In genomic region chr20:3728876-3729275, GRCh38 we compare ENCODE assay signal across 20 cellular contexts. TPM values are rescaled to one million over a fixed set of nuclear protein-coding genes. Genes with fewer than 3 reads are reported as not detected.
"Had no signal": no experiment of that assay in that cellular context is flagged by ENCODE, and none has a peak within 500 bp of the region (broad histone marks: within the 10 kb centered on the region; RNA-seq: fewer than 3 reads in every experiment).

No MANE protein-coding gene starts in this region.

- H3K36me3 ChIP-seq: ascending aorta, gastrocnemius medialis, prostate gland, right lobe of liver had no signal

- H3K4me2 ChIP-seq: hepatocyte had no signal

- H3K27ac ChIP-seq: ascending aorta, hepatocyte, prostate gland, right lobe of liver, testis, VCaP had no signal

- FAIRE-seq: colon had no signal

- DNase-seq: activated CD4-positive, alpha-beta memory T cell treated with anti-CD3 and anti-CD28 coated beads for 36 hours; activated gamma-delta T cell treated with Interleukin-2 at 50 U/mL for 16 hours; activated naive CD8-positive, alpha-beta T cell treated with anti-CD3 and anti-CD28 coated beads for 36 hours; activated T-cell treated with anti-CD3 and anti-CD28 coated beads, Interleukin-2, amount 50 U/mL, for 48 hours; effector CD4-positive, alpha-beta T cell; gastrocnemius medialis; naive thymus-derived CD8-positive, alpha-beta T cell; right lobe of liver; stimulated activated CD4-positive, alpha-beta T cell treated with anti-CD3 and anti-CD28 coated beads, Interleukin-2, amount 100 ng/mL, for 24 hours; stimulated activated naive CD4-positive, alpha-beta T cell; T-helper 9 cell; testis had no signal

- H3K27me3 ChIP-seq: right lobe of liver, testis had no signal

- H3K4me3 ChIP-seq: ascending aorta, gastrocnemius medialis, hepatocyte, prostate gland, right lobe of liver, testis had no signal

- H3K79me2 ChIP-seq: hepatocyte had no signal

- H3K9me3 ChIP-seq: ascending aorta, gastrocnemius medialis, prostate gland, right lobe of liver, testis had no signal

- H3K4me1 ChIP-seq: ascending aorta, prostate gland, right lobe of liver had no signal

- H2AFZ ChIP-seq: hepatocyte had no signal

RNA-seq across cellular contexts. Expression of gene HSPA12B, which starts 3.6 kb away (rescaled TPM):
- total RNA-seq: activated CD4-positive, alpha-beta memory T cell treated with anti-CD3 and anti-CD28 coated beads for 36 hours; activated naive CD8-positive, alpha-beta T cell treated with anti-CD3 and anti-CD28 coated beads for 36 hours; naive thymus-derived CD8-positive, alpha-beta T cell had no signal

RNA-seq across cellular contexts. Expression of gene SIGLEC1, which starts 16.5 kb away (rescaled TPM):
- total RNA-seq: activated naive CD8-positive, alpha-beta T cell treated with anti-CD3 and anti-CD28 coated beads for 36 hours; fibroblast of lung; lung microvascular endothelial cell had no signal
- polyA plus RNA-seq: fibroblast of lung; naive thymus-derived CD8-positive, alpha-beta T cell had no signal

RNA-seq across cellular contexts. Expression of gene ADAM33, which starts 47.1 kb away (rescaled TPM):
- total RNA-seq: activated CD4-positive, alpha-beta memory T cell treated with anti-CD3 and anti-CD28 coated beads for 36 hours; activated naive CD8-positive, alpha-beta T cell treated with anti-CD3 and anti-CD28 coated beads for 36 hours; naive thymus-derived CD8-positive, alpha-beta T cell had no signal
- polyA plus RNA-seq: naive thymus-derived CD8-positive, alpha-beta T cell had no signal

RNA-seq across cellular contexts. Expression of gene SPEF1, which starts 52.4 kb away (rescaled TPM):
- total RNA-seq: ascending aorta, gastrocnemius medialis, right lobe of liver, urinary bladder had no signal
- polyA plus RNA-seq: hepatocyte; naive thymus-derived CD8-positive, alpha-beta T cell had no signal
